Comparison of ENCODE assay signal across 8 cellular contexts in genomic region chr5:32712463-32713395, GRCh38. TPM values are rescaled to one million over a fixed set of nuclear protein-coding genes. Genes with fewer than 3 reads are reported as not detected.
A peak's percentile ranks its signal among the peaks of the same experiment; 100 is the strongest.
DNase-seq lines count a peak whose midpoint lies in the region; ATAC-seq and TF ChIP-seq lines count a peak whose summit lies in the region.

No MANE protein-coding gene starts in this region.

- no peaks in the 10 kb centered on the region for H3K79me2 ChIP-seq in neural cell (replicated peaks; ENCODE audit: insufficient read depth, low read length)
- no peaks in the 10 kb centered on the region for H3K79me2 ChIP-seq in PC-9 (ENCODE audit: low read depth)

- ATAC-seq in GM21423 (IDR thresholded peaks at IDR 0.05; ENCODE audit: unreplicated experiment) (no peak), HG03039 (IDR thresholded peaks at IDR 0.05; ENCODE audit: unreplicated experiment) (no peak)

- H3F3A ChIP-seq in neural cell (ENCODE audit: insufficient read depth, low read length, poor library complexity, severe bottlenecking) (no peaks in the 10 kb centered on the region), PC-9 (ENCODE audit: insufficient read depth, low read depth) (peaks cover 2% of the 10 kb centered on the region; the same call in 1 of the 2 replicates)

- H3K9ac ChIP-seq in HUES64 (ENCODE audit: low read depth, low read length) (no peak overlapping the region), neural cell (ENCODE audit: low read length) (no peak overlapping the region)

- BruUV-seq in PC-9 (replicated peaks; lab: Mats Ljungman, UMichigan): no TSS peak
- BruUV-seq in Calu3 (replicated peaks; lab: Mats Ljungman, UMichigan): no TSS peak

- CTCF ChIA-PET in PC-9 (lab: Charles Lee) (interaction anchor here (0.6 kb wide), 2 partner anchors 123 to 140 kb away, joined by 3 read pairs; no protein-coding TSS in a partner anchor), Calu3 (lab: Charles Lee) (no interaction called here)

- H3K9me3 ChIP-seq in HUES64 (ENCODE audit: insufficient read depth, low read depth, low read length) (no peaks in the 10 kb centered on the region), neural cell (ENCODE audit: low read length) (no peaks in the 10 kb centered on the region), PC-9 (ENCODE audit: insufficient read depth, low read depth) (no peaks in the 10 kb centered on the region; the same call in 1 of the 2 replicates)

- peaks cover 21% of the 10 kb centered on the region for H3K27me3 Mint-ChIP-seq in endothelial cell (ENCODE audit: unreplicated experiment)
- H3K27me3 Mint-ChIP-seq in Calu3 (ENCODE audit: unreplicated experiment): no peaks in the 10 kb centered on the region

- H3K4me3 Mint-ChIP-seq in endothelial cell (ENCODE audit: unreplicated experiment) (peak overlapping the region; percentile 97), Calu3 (ENCODE audit: low read depth, unreplicated experiment) (no peak overlapping the region)

- WGBS in HUES64: 7% methylated on average over 59 of the region's 59 CpGs

- H3K4me1 ChIP-seq in HUES64 (ENCODE audit: insufficient read depth, low read length) (peaks cover 3% of the 10 kb centered on the region), PC-9 (replicated peaks; ENCODE audit: insufficient read depth) (peaks cover 19% of the 10 kb centered on the region; the same call in 1 of the 2 replicates)

- peaks cover 5% of the 10 kb centered on the region for H3K9me3 Mint-ChIP-seq in endothelial cell (ENCODE audit: unreplicated experiment)
- peaks cover 3% of the 10 kb centered on the region for H3K9me3 Mint-ChIP-seq in Calu3 (ENCODE audit: low read depth, unreplicated experiment)

- H3K36me3 ChIP-seq in HUES64 (ENCODE audit: insufficient read depth, low read length) (no peaks in the 10 kb centered on the region), neural cell (ENCODE audit: insufficient read depth, low read length) (no peaks in the 10 kb centered on the region), PC-9 (ENCODE audit: low read depth) (no peaks in the 10 kb centered on the region)

- intact Hi-C loops in PC-9 (cut with micrococcal nuclease; ENCODE audit: unreplicated experiment) (no loop called here), Calu3 (cut with micrococcal nuclease; ENCODE audit: unreplicated experiment) (no loop called here)

- H3K27me3 ChIP-seq in HUES64 (ENCODE audit: insufficient read depth, low read length): peaks cover 87% of the 10 kb centered on the region
- peaks cover 79% of the 10 kb centered on the region for H3K27me3 ChIP-seq in neural cell (ENCODE audit: insufficient read depth, low read depth, low read length)
- H3K27me3 ChIP-seq in PC-9 (ENCODE audit: insufficient read depth, low read depth): peaks cover 18% of the 10 kb centered on the region

- H3K27ac Mint-ChIP-seq in endothelial cell (ENCODE audit: unreplicated experiment): peak overlapping the region; percentile 27
- H3K27ac Mint-ChIP-seq in Calu3 (ENCODE audit: unreplicated experiment): no peak overlapping the region

- peak overlapping the region; percentile 30 for H3K4me2 ChIP-seq in neural cell (ENCODE audit: low read length)
- no peak overlapping the region for H3K4me2 ChIP-seq in PC-9

- TF ChIP-seq EP300 in neural cell (conservative IDR thresholded peaks at IDR 0.05; ENCODE audit: poor library complexity, severe bottlenecking): no peak

- TF ChIP-seq CTCF in endothelial cell (IDR thresholded peaks at IDR 0.05; ENCODE audit: unreplicated experiment): no peak
- peak; percentile 12 for TF ChIP-seq CTCF in neural cell (IDR thresholded peaks at IDR 0.05; ENCODE audit: poor library complexity, severe bottlenecking)
- TF ChIP-seq CTCF in PC-9 (conservative IDR thresholded peaks at IDR 0.05): no peak
- TF ChIP-seq CTCF in Calu3 (IDR thresholded peaks at IDR 0.05; ENCODE audit: unreplicated experiment): no peak

- H3K4me3 ChIP-seq in HUES64 (ENCODE audit: low read length): peak overlapping the region; percentile 45
- H3K4me3 ChIP-seq in neural cell (ENCODE audit: low read length): peak overlapping the region; percentile 74
- no peak overlapping the region for H3K4me3 ChIP-seq in PC-9

- DNase-seq in AG08395 (ENCODE audit: low spot score): peak; percentile 19
- no peak for DNase-seq in endothelial cell (ENCODE audit: low spot score)
- DNase-seq in PC-9: no peak
- no peak for DNase-seq in Calu3

- no peak overlapping the region for H2AFZ ChIP-seq in neural cell (ENCODE audit: low read depth, low read length)
- no peak overlapping the region for H2AFZ ChIP-seq in PC-9

- TF ChIP-seq RAD21 in neural cell (conservative IDR thresholded peaks at IDR 0.05): no peak

- H3K27ac ChIP-seq in HUES64 (ENCODE audit: low read depth, low read length) (no peak overlapping the region), neural cell (ENCODE audit: low read length) (no peak overlapping the region), PC-9 (no peak overlapping the region)

- H3K4me1 Mint-ChIP-seq in endothelial cell (ENCODE audit: unreplicated experiment) (peaks cover 25% of the 10 kb centered on the region), Calu3 (ENCODE audit: low read depth, unreplicated experiment) (peaks cover 8% of the 10 kb centered on the region)

- no peaks in the 10 kb centered on the region for H4K20me1 ChIP-seq in neural cell (ENCODE audit: insufficient read depth)
- no peaks in the 10 kb centered on the region for H4K20me1 ChIP-seq in PC-9 (ENCODE audit: insufficient read depth)

- no peaks in the 10 kb centered on the region for H3K9me2 ChIP-seq in neural cell (ENCODE audit: insufficient read depth, low read length)
- no peaks in the 10 kb centered on the region for H3K9me2 ChIP-seq in PC-9 (ENCODE audit: insufficient read depth)

- H3K36me3 Mint-ChIP-seq in endothelial cell (ENCODE audit: low read depth, unreplicated experiment): peaks cover 25% of the 10 kb centered on the region
- peaks cover 14% of the 10 kb centered on the region for H3K36me3 Mint-ChIP-seq in Calu3 (ENCODE audit: insufficient read depth, unreplicated experiment)

- POLR2A ChIA-PET in PC-9 (lab: Charles Lee; ENCODE audit: unreplicated experiment): no interaction called here

TF ChIP-seq in neural cell, 6 proteins besides CTCF, POLR2A, EP300 and RAD21:
- TF ChIP-seq TAF1 (IDR thresholded peaks at IDR 0.05; ENCODE audit: low read depth): no peak
- no peak for TF ChIP-seq EZH2 (IDR thresholded peaks at IDR 0.05; ENCODE audit: borderline replicate concordance, insufficient read depth, low read length, poor library complexity, severe bottlenecking)
- no peak for TF ChIP-seq MXI1 (conservative IDR thresholded peaks at IDR 0.05; ENCODE audit: poor library complexity, severe bottlenecking)
- no peak for TF ChIP-seq SMC3 (conservative IDR thresholded peaks at IDR 0.05; ENCODE audit: poor library complexity)
- no peak for TF ChIP-seq REST (IDR thresholded peaks at IDR 0.05; ENCODE audit: borderline replicate concordance)
- TF ChIP-seq POLR2AphosphoS5 (IDR thresholded peaks at IDR 0.05): peak; percentile 9

RNA-seq across cellular contexts. Expression of gene NPR3, which starts 1.6 kb away (rescaled TPM):
- polyA plus RNA-seq in HUES64 (2013, experiment 1 of 2): 0.45 TPM
- polyA plus RNA-seq in HUES64 (2013, experiment 2 of 2): 0.63 TPM
- total RNA-seq in endothelial cell (ENCODE audit: unreplicated experiment) (73.3 TPM), PC-9 (2021) (2.2 and 4.1 TPM in 2 replicates), Calu3 (2022) (0.15 and 0.19 TPM in 2 replicates)
- polyA plus RNA-seq in neural cell: 1.5 and 1.6 TPM in 2 replicates
- polyA minus RNA-seq in neural cell: 2.7 and 3.9 TPM in 2 replicates

Comparison
In these comparisons a context has a peak if more than half of its experiments do, and no peak if none do; other contexts are left out.
1. RNA of gene NPR3, which starts 1.6 kb away (total RNA-seq): 73.3 TPM in endothelial cell (single experiment); 2.2 to 4.1 TPM in PC-9 and 0.15 to 0.19 TPM in Calu3; every median in the first group is over 10 times any median in the second.